ENCODE assay signal across 8 cellular contexts in genomic region chr1:183635606-183636333, GRCh38. TPM values are rescaled to one million over a fixed set of nuclear protein-coding genes. Genes with fewer than 3 reads are reported as not detected.
DNase-seq lines count a peak whose midpoint lies in the region; ATAC-seq, FAIRE-seq and TF ChIP-seq lines count a peak whose summit lies in the region.

ARPC5 (minus strand) TSS chr1:183635783; CDS start chr1:183635659, 124 bp downstream.

- peak within 1 kb of the TSS; percentile 78 for H4K5ac ChIP-seq in H1 (ENCODE audit: insufficient read length, low read depth, low read length)

- POLR2A ChIA-PET in H1 (lab: Charles Lee; ENCODE audit: partially characterized antibody), result interaction anchor here (1.3 kb wide), 1 partner anchor 162 kb away, joined by 4 read pairs; no protein-coding TSS in a partner anchor

- ATAC-seq in GM21360 (IDR thresholded peaks at IDR 0.05; ENCODE audit: unreplicated experiment), result peak; percentile 79

- peak within 1 kb of the TSS; percentile 64 for H3K56ac ChIP-seq in H1 (replicated peaks; ENCODE audit: insufficient read length, low read depth, low read length)

- H2BK15ac ChIP-seq in H1 (ENCODE audit: low read length), result no peak within 1 kb of the TSS
- H2BK15ac ChIP-seq in mesenchymal stem cell (ENCODE audit: low read depth, poor library complexity, severe bottlenecking), result peak within 1 kb of the TSS; percentile 73

- H3K23ac ChIP-seq in H1 (ENCODE audit: insufficient read length), result no peak within 1 kb of the TSS
- no peak within 1 kb of the TSS for H3K23ac ChIP-seq in mesenchymal stem cell (ENCODE audit: low read length in 2 of 2)

- TF ChIP-seq CTCF in H1 (IDR thresholded peaks at IDR 0.05; ENCODE audit: control extremely low read depth in 1 of 3, insufficient read depth in 1 of 3, low read depth in 1 of 3, low read length in 3 of 3), result no peak

- H2BK12ac ChIP-seq in H1 (ENCODE audit: low read depth, low read length), result no peak within 1 kb of the TSS
- no peak within 1 kb of the TSS for H2BK12ac ChIP-seq in mesenchymal stem cell (ENCODE audit: low read length in 2 of 2)

- H3K9me3 ChIP-seq in H1 (ENCODE audit: insufficient read depth in 2 of 2, low read depth in 1 of 2, low read length in 1 of 2) (no peaks in the 10 kb centered on the region), mesenchymal stem cell (ENCODE audit: control insufficient read depth, low read length) (no peaks in the 10 kb centered on the region)

- H3K4ac ChIP-seq in H1 (replicated peaks; ENCODE audit: insufficient read length, low read depth, low read length), result peak within 1 kb of the TSS; percentile 87
- peak within 1 kb of the TSS; percentile 83 to 85 for H3K4ac ChIP-seq in mesenchymal stem cell (ENCODE audit: low read depth in 1 of 2, low read length in 2 of 2)

- H2BK120ac ChIP-seq in H1 (replicated peaks; ENCODE audit: low read depth, low read length), result no peak within 1 kb of the TSS
- peak within 1 kb of the TSS; percentile 82 for H2BK120ac ChIP-seq in mesenchymal stem cell (ENCODE audit: low read depth, low read length)

- H4K8ac ChIP-seq in H1 (ENCODE audit: extremely low read depth, insufficient read depth, low read length) (peak within 1 kb of the TSS; percentile 82; the same call in 1 of the 2 replicates), mesenchymal stem cell (ENCODE audit: low read length) (peak within 1 kb of the TSS; percentile 94)

- peak within 1 kb of the TSS; percentile 25; the same call in 1 of the 2 replicates for H2BK5ac ChIP-seq in H1 (ENCODE audit: low read depth, low read length)
- peak within 1 kb of the TSS; percentile 91 for H2BK5ac ChIP-seq in mesenchymal stem cell (ENCODE audit: low read depth, low read length, poor library complexity, severe bottlenecking)

- no peak within 1 kb of the TSS for H2AK5ac ChIP-seq in H1 (ENCODE audit: low read depth, low read length)
- H2AK5ac ChIP-seq in mesenchymal stem cell (ENCODE audit: low read length, severe bottlenecking), result peak within 1 kb of the TSS; percentile 32

- H3K79me2 ChIP-seq in H1 (ENCODE audit: control insufficient read depth in 1 of 2, insufficient read depth in 2 of 2, low read length in 2 of 2), result peaks cover 0 to 33% of the 10 kb centered on the region in 2 experiments; a peak in 2 of 4 replicates

- DNase-seq in CMK (ENCODE audit: low read depth) (peak; percentile 97), HTR-8/SVneo (ENCODE audit: insufficient read length, low spot score) (peak; percentile 92), NOMO-1 treated with dmso at 0.1 percent for 144 hours (lab: John Stamatoyannopoulos, UW; ENCODE audit: unreplicated experiment) (peak; percentile 99), H1 (ENCODE audit: low read depth in 1 of 2, low spot score in 2 of 2) (peak; percentile 85 to 98), mesenchymal stem cell (peak; percentile 98)
- DNase-seq in activated CD8-positive, alpha-beta memory T cell treated with anti-CD3 and anti-CD28 coated beads for 48 hours (ENCODE audit: low read depth in 2 of 3, low spot score in 2 of 3), result peak; percentile 93 to 95 (median 94)
- peak; percentile 95 for DNase-seq in stimulated activated CD8-positive, alpha-beta memory T cell treated with anti-CD3 and anti-CD28 coated beads, Interleukin-12 subunit alpha, Interleukin-12 subunit beta, amount 100 ng/mL, for 4 hours (ENCODE audit: low read depth)

- H3K4me3 ChIP-seq in H1 (ENCODE audit: extremely low read depth in 1 of 4, insufficient read depth in 2 of 4, low read depth in 3 of 4, low read length in 4 of 4) (peak within 1 kb of the TSS; percentile 87 to 92 (median 90)), mesenchymal stem cell (ENCODE audit: insufficient read depth in 1 of 2, low read depth in 1 of 2, low read length in 2 of 2) (peak within 1 kb of the TSS; percentile 92 to 97)

- H2AFZ ChIP-seq in H1 (ENCODE audit: low read length) (peak within 1 kb of the TSS; percentile 78), mesenchymal stem cell (ENCODE audit: low read depth, low read length) (peak within 1 kb of the TSS; percentile 97)

- H3K27me3 ChIP-seq in H1 (replicated peaks in 1 of 4; ENCODE audit: control insufficient read depth in 3 of 4, extremely low read depth in 1 of 4, insufficient read depth in 3 of 4, low read length in 3 of 4) (peaks cover 0 to 7% (median 0%) of the 10 kb centered on the region in 4 experiments; a peak in 3 of 7 replicates), mesenchymal stem cell (ENCODE audit: control insufficient read depth in 1 of 2, insufficient read depth in 1 of 2, low read length in 2 of 2) (no peaks in the 10 kb centered on the region)

- H3K4me1 ChIP-seq in H1 (replicated peaks in 1 of 4; ENCODE audit: control insufficient read depth in 3 of 4, insufficient read depth in 4 of 4, low read length in 3 of 4), result peaks cover 0 to 10% (median 2%) of the 10 kb centered on the region in 4 experiments; a peak in 3 of 7 replicates
- H3K4me1 ChIP-seq in mesenchymal stem cell (ENCODE audit: control insufficient read depth, insufficient read depth, low read depth, low read length), result peaks cover 3% of the 10 kb centered on the region

- FAIRE-seq in HTR-8/SVneo (lab: Jason Lieb, UNC) (peak; percentile 91), H1 (lab: Jason Lieb, UNC) (no peak)

- H3K27ac ChIP-seq in H1 (ENCODE audit: low read depth, low read length) (peak within 1 kb of the TSS; percentile 56; the same call in 1 of the 2 replicates), mesenchymal stem cell (ENCODE audit: low read length, poor library complexity, severe bottlenecking) (peak within 1 kb of the TSS; percentile 98)

- H4K20me1 ChIP-seq in H1 (replicated peaks in 1 of 2; ENCODE audit: control insufficient read depth in 1 of 2, insufficient read depth in 2 of 2, low read length in 2 of 2), result peaks cover 0 to under 1% of the 10 kb centered on the region in 2 experiments

- WGBS in H1 (ENCODE audit: extremely low coverage in 1 of 2, insufficient coverage in 1 of 2, insufficient read length in 1 of 2, insufficient replicate concordance in 2 of 2, low coverage in 1 of 2, low lambda C conversion rate in 2 of 2, missing lambda C conversion rate in 1 of 2), 2 experiments, result 2% methylated on average over 57 of the region's 65 CpGs; no CpG with 5 or more reads in 1 of the 2 experiments
- WGBS in mesenchymal stem cell, result under 1% methylated on average over 63 of the region's 65 CpGs

- H3K9ac ChIP-seq in H1 (replicated peaks in 1 of 4; ENCODE audit: extremely low read depth in 1 of 4, low read depth in 3 of 4, low read length in 3 of 4) (peak within 1 kb of the TSS; percentile 63 to 76 (median 74)), mesenchymal stem cell (ENCODE audit: low read length) (peak within 1 kb of the TSS; percentile 96)

- peaks cover 6% of the 10 kb centered on the region for H3K23me2 ChIP-seq in H1 (ENCODE audit: low read depth, low read length)

- H3K79me1 ChIP-seq in H1 (ENCODE audit: low read depth, low read length) (peaks cover 2% of the 10 kb centered on the region; the same call in 1 of the 2 replicates), mesenchymal stem cell (replicated peaks; ENCODE audit: low read length, poor library complexity, severe bottlenecking) (peaks cover 7% of the 10 kb centered on the region)

- peak within 1 kb of the TSS; percentile 40 for H4K91ac ChIP-seq in H1 (replicated peaks; ENCODE audit: insufficient read length, low read length)
- peak within 1 kb of the TSS; percentile 70 for H4K91ac ChIP-seq in mesenchymal stem cell (ENCODE audit: low read length)

- no peak for TF ChIP-seq RAD21 in H1 (IDR thresholded peaks at IDR 0.05 in 1 of 2, conservative IDR thresholded peaks at IDR 0.05 in 1 of 2; ENCODE audit: low read depth in 2 of 2, low read length in 2 of 2)

- no peak within 1 kb of the TSS for H3K14ac ChIP-seq in H1 (ENCODE audit: insufficient read length)
- peak within 1 kb of the TSS in 1 of 2 experiments; percentile 72 for H3K14ac ChIP-seq in mesenchymal stem cell (ENCODE audit: low read length in 2 of 2)

- no peak for TF ChIP-seq EP300 in H1 (IDR thresholded peaks at IDR 0.05; ENCODE audit: borderline replicate concordance in 1 of 2, low read depth in 2 of 2, low read length in 2 of 2)

- no peak for TF ChIP-seq POLR2A in H1 (IDR thresholded peaks at IDR 0.05; ENCODE audit: control extremely low read depth in 1 of 2, low read depth in 2 of 2, low read length in 2 of 2)

- H3K18ac ChIP-seq in H1 (ENCODE audit: extremely low read depth, low read length) (peak within 1 kb of the TSS; percentile 88), mesenchymal stem cell (ENCODE audit: low read depth in 1 of 2, low read length in 2 of 2) (peak within 1 kb of the TSS; percentile 71 to 98)

- H3K36me3 ChIP-seq in H1 (ENCODE audit: control insufficient read depth in 2 of 4, insufficient read depth in 4 of 4, low read length in 3 of 4), result peaks cover 0 to 3% (median under 1%) of the 10 kb centered on the region in 4 experiments; a peak in 2 of 8 replicates
- H3K36me3 ChIP-seq in mesenchymal stem cell (ENCODE audit: control insufficient read depth in 1 of 2, insufficient read depth in 2 of 2, low read depth in 1 of 2, low read length in 2 of 2), result peaks cover 0 to 11% of the 10 kb centered on the region in 2 experiments

- H2BK20ac ChIP-seq in H1 (ENCODE audit: low read length), result no peak within 1 kb of the TSS

- peak within 1 kb of the TSS; percentile 92 to 98 for H3K4me2 ChIP-seq in H1 (ENCODE audit: insufficient read depth in 1 of 2, low read depth in 2 of 2, low read length in 2 of 2)
- peak within 1 kb of the TSS; percentile 92 for H3K4me2 ChIP-seq in mesenchymal stem cell (ENCODE audit: low read length, poor library complexity, severe bottlenecking)

- CTCF ChIA-PET in H1 (lab: Charles Lee; ENCODE audit: partially characterized antibody), result interaction anchor here (1.0 kb wide), 1 partner anchor 21 kb away, joined by 3 read pairs; no protein-coding TSS in a partner anchor

TF ChIP-seq in H1, 55 proteins besides CTCF, POLR2A, EP300 and RAD21 (continues in another document):
- TF ChIP-seq HDAC2 (IDR thresholded peaks at IDR 0.05; ENCODE audit: borderline replicate concordance in 1 of 2, low read depth in 2 of 2, low read length in 2 of 2) (peak; percentile 58 to 99; a peak in 3 of 4 replicates), BCL11A (IDR thresholded peaks at IDR 0.05; ENCODE audit: low read depth in 2 of 2, low read length in 2 of 2) (no peak), SIN3A (conservative IDR thresholded peaks at IDR 0.05 in 1 of 2, IDR thresholded peaks at IDR 0.05 in 1 of 2; ENCODE audit: low read depth in 1 of 2, low read length in 2 of 2) (peak; percentile 4 to 53; a peak in 1 of 4 replicates), PHF8 (conservative IDR thresholded peaks at IDR 0.05; ENCODE audit: low read depth, low read length) (peak; percentile 42)

RNA-seq across cellular contexts. Expression of gene ARPC5, which starts in this region (rescaled TPM):
- 58.9 and 60.8 TPM in 2 replicates for total RNA-seq in H1 (2021; fragmentation: NEBNext Ultra II Directional; extraction: Animal tissue kit (Norgen Biotek cat#: 25700))
- polyA plus RNA-seq in H1 (2011; rRNA removed), result 15.1 and 24.0 TPM in 2 replicates
- polyA plus RNA-seq in H1 (2011; cell fraction: cytosol; rRNA removed), result 35.4 TPM
- 10.3 TPM for polyA plus RNA-seq in H1 (2011; cell fraction: nucleus; rRNA removed)
- 59.1 to 87.7 TPM (median 68.2 TPM) in 4 replicates for polyA plus RNA-seq in H1 (2012, experiment 1 of 2)
- 12.6 TPM for polyA plus RNA-seq in H1 (2012, experiment 2 of 2)
- polyA plus RNA-seq in H1 (2013, experiment 1 of 2), result 52.8 TPM
- polyA plus RNA-seq in H1 (2013, experiment 2 of 2), result 53.5 TPM
- polyA minus RNA-seq in H1 (2011; rRNA and poly(A)+ RNA removed), result 14.8 and 17.4 TPM in 2 replicates
- polyA minus RNA-seq in H1 (2011; cell fraction: cytosol; rRNA and poly(A)+ RNA removed), result 39.9 TPM
- 12.0 TPM for polyA minus RNA-seq in H1 (2011; cell fraction: nucleus; rRNA and poly(A)+ RNA removed)
- 136 TPM for polyA plus RNA-seq in mesenchymal stem cell (2013, experiment 1 of 2)
- 141 TPM for polyA plus RNA-seq in mesenchymal stem cell (2013, experiment 2 of 2)

Comparison
In these comparisons a context has a peak if more than half of its experiments do, and no peak if none do; other contexts are left out.
1. Peak in every context shown above with its lines: DNase-seq, ATAC-seq, H3K4me3 ChIP-seq and H3K27ac ChIP-seq.